ENCODE assay signal across 33 cellular contexts in the genomic region with DNA sequence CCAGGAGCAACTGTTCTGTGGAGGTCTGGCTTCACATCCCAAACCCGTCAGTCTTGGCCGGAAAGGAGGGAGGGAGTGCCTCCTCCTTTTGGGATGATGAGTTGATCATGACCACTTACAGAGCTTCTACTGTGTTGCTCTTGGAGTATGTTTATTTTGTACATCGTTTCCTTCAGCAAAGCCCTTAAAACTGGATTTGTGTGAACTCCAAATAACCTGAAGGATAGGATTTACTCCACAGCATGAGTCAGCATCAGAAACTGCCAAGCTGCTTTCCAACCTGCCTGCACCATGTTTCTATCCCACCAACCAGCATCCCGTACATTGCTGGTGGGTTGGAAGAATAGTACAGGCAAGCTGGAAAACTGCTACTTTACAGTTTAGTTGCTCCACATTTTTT. TPM values are rescaled to one million over a fixed set of nuclear protein-coding genes. Genes with fewer than 3 reads are reported as not detected.
DNase-seq lines count a peak whose midpoint lies in the region; ATAC-seq and TF ChIP-seq lines count a peak whose summit lies in the region.
"Had no signal": no experiment of that assay in that cellular context is flagged by ENCODE, and none has a peak within 500 bp of the region (broad histone marks: within the 10 kb centered on the region; RNA-seq: fewer than 3 reads in every experiment).

No MANE protein-coding gene starts in this region.

- H3K36me3 ChIP-seq in PC-9 (ENCODE audit: low read depth) = no peaks in the 10 kb centered on the region
- H3K36me3 ChIP-seq in body of pancreas (replicated peaks in 1 of 2; ENCODE audit: insufficient read depth in 1 of 2, low read depth in 2 of 2) = no peaks in the 10 kb centered on the region
- H3K36me3 ChIP-seq: right lobe of liver, thoracic aorta, vagina had no signal

- peaks cover 21% of the 10 kb centered on the region for H3K4me1 ChIP-seq in PC-9 (replicated peaks; ENCODE audit: insufficient read depth)
- no peaks in the 10 kb centered on the region for H3K4me1 ChIP-seq in body of pancreas
- H3K4me1 ChIP-seq: right lobe of liver, vagina had no signal

- no TSS peak for BruUV-seq in PC-9 (replicated peaks; lab: Mats Ljungman, UMichigan)

- peak overlapping the region; percentile 15; the same call in 1 of the 2 replicates for H3K4me2 ChIP-seq in PC-9

- no peak overlapping the region for H2AFZ ChIP-seq in PC-9

- H3K9me2 ChIP-seq in PC-9 (ENCODE audit: insufficient read depth) = no peaks in the 10 kb centered on the region

- no peak overlapping the region for H3K4me3 ChIP-seq in PC-9
- H3K4me3 ChIP-seq in fibroblast of pulmonary artery (replicated peaks; ENCODE audit: low read depth, low read length) = no peak overlapping the region
- H3K4me3 ChIP-seq in body of pancreas = no peak overlapping the region
- H3K4me3 ChIP-seq: right lobe of liver, thoracic aorta, vagina had no signal

- intact Hi-C loops in PC-9 (cut with micrococcal nuclease; ENCODE audit: unreplicated experiment) = no loop called here
- intact Hi-C loops in body of pancreas (cut with DNase I) = no loop called here

- ATAC-seq in body of pancreas (no peak), HG02884 (IDR thresholded peaks at IDR 0.05; ENCODE audit: unreplicated experiment) (no peak), GM21717 (IDR thresholded peaks at IDR 0.05; ENCODE audit: unreplicated experiment) (no peak)
- ATAC-seq: activated T-cell treated with anti-CD3 and anti-CD28 coated beads, Interleukin-2, amount 50 U/mL, for 4 hours; left cardiac atrium; right lobe of liver; WTC11 had no signal

- H3K9me3 ChIP-seq in PC-9 (ENCODE audit: insufficient read depth, low read depth) = no peaks in the 10 kb centered on the region
- H3K9me3 ChIP-seq in body of pancreas = no peaks in the 10 kb centered on the region
- H3K9me3 ChIP-seq: right lobe of liver, thoracic aorta, vagina had no signal

- H3F3A ChIP-seq in PC-9 (ENCODE audit: insufficient read depth, low read depth) = peaks cover 8% of the 10 kb centered on the region; the same call in 1 of the 2 replicates

- H3K27ac ChIP-seq in PC-9 = peak overlapping the region; percentile 28; the same call in 1 of the 2 replicates
- no peak overlapping the region for H3K27ac ChIP-seq in body of pancreas
- H3K27ac ChIP-seq: epithelial cell of prostate, right lobe of liver, thoracic aorta, vagina had no signal

- TF ChIP-seq CTCF in PC-9 (conservative IDR thresholded peaks at IDR 0.05) = no peak
- no peak for TF ChIP-seq CTCF in fibroblast of pulmonary artery (IDR thresholded peaks at IDR 0.05; ENCODE audit: low read length, missing control alignments)
- no peak for TF ChIP-seq CTCF in body of pancreas (IDR thresholded peaks at IDR 0.05)

- no peaks in the 10 kb centered on the region for H4K20me1 ChIP-seq in PC-9 (ENCODE audit: insufficient read depth)

- POLR2A ChIA-PET in PC-9 (lab: Charles Lee; ENCODE audit: unreplicated experiment) = interaction anchor here (0.7 kb wide), 1 partner anchor 109 kb away, joined by 3 read pairs; no protein-coding TSS in a partner anchor

- DNase-seq in A172 (ENCODE audit: low spot score) (peak; percentile 54), EL (peak; percentile 11), PC-9 (peak in 1 of 2 experiments; percentile 51), fibroblast of pulmonary artery (ENCODE audit: low read depth) (peak; percentile 29), body of pancreas (no peak)
- no peak for DNase-seq in stimulated activated CD4-positive, alpha-beta T cell treated with anti-CD3 and anti-CD28 coated beads, Interleukin-12 subunit alpha, Interleukin-12 subunit beta, amount 100 ng/mL, for 4 hours
- DNase-seq: activated CD4-positive, alpha-beta T cell treated with anti-CD3 and anti-CD28 coated beads, Interleukin-2, amount 10 ng/mL, durations not matched to agents 7 days and 5 days; activated T-cell treated with anti-CD3 and anti-CD28 coated beads, Interleukin-2, amount 50 U/mL, for 4 hours; CD8-positive, alpha-beta memory T cell; DMS153; effector CD4-positive, alpha-beta T cell; GF-D8; H7; KBM-7; left cardiac atrium; mammary epithelial cell; NCI-H1417 treated with DMSO at 0.1 percent for 48 hours; NCI-H2081 treated with DMSO at 0.1 percent for 48 hours; OCI-M1; right lobe of liver; Right ventricle myocardium superior; stimulated activated CD4-positive, alpha-beta T cell treated with anti-CD3 and anti-CD28 coated beads, Interleukin-4, amount 100 ng/mL, for 4 hours; stimulated activated naive CD4-positive, alpha-beta T cell treated with Interleukin-2 at 50 U/mL for 16 hours had no signal

- H3K79me2 ChIP-seq in PC-9 (ENCODE audit: low read depth) = no peaks in the 10 kb centered on the region

- CTCF ChIA-PET in PC-9 (lab: Charles Lee) = no interaction called here

- no peaks in the 10 kb centered on the region for H3K27me3 ChIP-seq in PC-9 (ENCODE audit: insufficient read depth, low read depth)
- no peaks in the 10 kb centered on the region for H3K27me3 ChIP-seq in body of pancreas
- H3K27me3 ChIP-seq: right lobe of liver, vagina had no signal

- TF ChIP-seq POLR2A in body of pancreas (IDR thresholded peaks at IDR 0.05) = no peak

- 62 to 70% methylated on average over 4 of the region's 4 CpGs for WGBS in body of pancreas, 2 donors

RNA-seq across cellular contexts. Expression of gene CCDC201, which starts 3.5 kb away (rescaled TPM):
- not detected in 2 replicates for total RNA-seq in A172 (2014; rRNA removed; shearing (Covaris generic))
- total RNA-seq in PC-9 (2021) (not detected in 2 replicates), body of pancreas (not detected)
- total RNA-seq: activated CD4-positive, alpha-beta T cell treated with anti-CD3 and anti-CD28 coated beads, Interleukin-2, amount 10 ng/mL, durations not matched to agents 7 days and 5 days; activated T-cell treated with anti-CD3 and anti-CD28 coated beads, Interleukin-2, amount 50 U/mL, for 4 hours; B cell; CD8-positive, alpha-beta memory T cell; frontal cortex; H7; HT-29; left cardiac atrium; mammary epithelial cell; neural crest cell; Right ventricle myocardium superior; thoracic aorta; vagina; WTC11 had no signal

RNA-seq across cellular contexts. Expression of gene IGFBP1, which starts 18.9 kb away (rescaled TPM):
- total RNA-seq in A172 (2014; rRNA removed; shearing (Covaris generic)) = 0.12 and 0.22 TPM in 2 replicates
- total RNA-seq in PC-9 (2021) (0.33 and 0.92 TPM in 2 replicates), body of pancreas (under 1 TPM; 0.26 to 0.99 TPM)
- total RNA-seq: activated CD4-positive, alpha-beta T cell treated with anti-CD3 and anti-CD28 coated beads, Interleukin-2, amount 10 ng/mL, durations not matched to agents 7 days and 5 days; B cell; CD8-positive, alpha-beta memory T cell; frontal cortex; H7; HT-29; left cardiac atrium; neural crest cell; Right ventricle myocardium superior; thoracic aorta had no signal

RNA-seq across cellular contexts. Expression of gene IGFBP3, which starts 51.6 kb away (rescaled TPM):
- total RNA-seq in A172 (2014; rRNA removed; shearing (Covaris generic)) = 62.0 and 81.7 TPM in 2 replicates
- total RNA-seq in PC-9 (2021) (237 and 386 TPM in 2 replicates), body of pancreas (100 to 1,000 TPM; 100 to 405 TPM)
- total RNA-seq: B cell, HT-29 had no signal

Comparison
In these comparisons a context has a peak if more than half of its experiments do, and no peak if none do; other contexts are left out.
1. DNase-seq: peak in A172 (single experiment), EL (single experiment) and fibroblast of pulmonary artery (single experiment); none in body of pancreas (0 of 4) and stimulated activated CD4-positive, alpha-beta T cell treated with anti-CD3 and anti-CD28 coated beads, Interleukin-12 subunit alpha, Interleukin-12 subunit beta, amount 100 ng/mL, for 4 hours (single experiment).